Comparison of ENCODE assay signal across 12 cellular contexts in genomic region chrX:21973321-21974010, GRCh38. TPM values are rescaled to one million over a fixed set of nuclear protein-coding genes. Genes with fewer than 3 reads are reported as not detected.
A peak's percentile ranks its signal among the peaks of the same experiment; 100 is the strongest.
DNase-seq lines count a peak whose midpoint lies in the region; ATAC-seq and TF ChIP-seq lines count a peak whose summit lies in the region.
"Had no signal": no experiment of that assay in that cellular context is flagged by ENCODE, and none has a peak within 500 bp of the region (broad histone marks: within the 10 kb centered on the region; RNA-seq: fewer than 3 reads in every experiment).

No MANE protein-coding gene starts in this region.

- intact Hi-C loops in mucosa of descending colon (cut with DNase I, micrococcal nuclease) (no loop called here), uterus (cut with DNase I; ENCODE audit: low total_unique reads) (no loop called here)

- peak overlapping the region; percentile 51 for H3K4me3 Mint-ChIP-seq in stimulated activated naive CD8-positive, alpha-beta T cell treated with anti-CD3 and anti-CD28 coated beads, Interleukin-15, Interleukin-2, amounts not matched to agents 100 ng/mL and 50 ng/mL, for 24 hours
- peak overlapping the region; percentile 75 for H3K4me3 Mint-ChIP-seq in activated naive CD8-positive, alpha-beta T cell
- no peak overlapping the region for H3K4me3 Mint-ChIP-seq in glutamatergic neuron (ENCODE audit: unreplicated experiment)
- H3K4me3 Mint-ChIP-seq: endodermal cell had no signal

- no peaks in the 10 kb centered on the region for H3K27me3 Mint-ChIP-seq in stimulated activated naive CD8-positive, alpha-beta T cell treated with anti-CD3 and anti-CD28 coated beads, Interleukin-15, Interleukin-2, amounts not matched to agents 100 ng/mL and 50 ng/mL, for 24 hours
- no peaks in the 10 kb centered on the region for H3K27me3 Mint-ChIP-seq in activated naive CD8-positive, alpha-beta T cell
- H3K27me3 Mint-ChIP-seq in glutamatergic neuron (ENCODE audit: unreplicated experiment) = no peaks in the 10 kb centered on the region

- DNase-seq in stimulated activated naive CD8-positive, alpha-beta T cell treated with anti-CD3 and anti-CD28 coated beads, Interleukin-15, Interleukin-2, amounts not matched to agents 100 U/mL and 50 U/mL, for 24 hours = no peak
- no peak for DNase-seq in mucosa of descending colon
- no peak for DNase-seq in uterus
- no peak for DNase-seq in glutamatergic neuron
- DNase-seq: C1 segment of cervical spinal cord, endodermal cell, ovary had no signal

- peaks cover 53% of the 10 kb centered on the region for H3K36me3 Mint-ChIP-seq in stimulated activated naive CD8-positive, alpha-beta T cell treated with anti-CD3 and anti-CD28 coated beads, Interleukin-15, Interleukin-2, amounts not matched to agents 100 ng/mL and 50 ng/mL, for 24 hours (ENCODE audit: low read depth)
- H3K36me3 Mint-ChIP-seq in activated naive CD8-positive, alpha-beta T cell = peaks cover 2% of the 10 kb centered on the region
- H3K36me3 Mint-ChIP-seq in glutamatergic neuron (ENCODE audit: unreplicated experiment) = no peaks in the 10 kb centered on the region

- no peak overlapping the region for H3K4me3 ChIP-seq in mucosa of descending colon
- no peak overlapping the region for H3K4me3 ChIP-seq in uterus
- H3K4me3 ChIP-seq: ovary had no signal

- TF ChIP-seq POLR2A in uterus (IDR thresholded peaks at IDR 0.05) = no peak

- peak overlapping the region; percentile 28 to 29 for H3K27ac ChIP-seq in uterus
- H3K27ac ChIP-seq: HL-60, ovary had no signal

- H3K9me3 ChIP-seq in mucosa of descending colon = no peaks in the 10 kb centered on the region
- no peaks in the 10 kb centered on the region for H3K9me3 ChIP-seq in uterus
- H3K9me3 ChIP-seq: ovary had no signal

- H3K27me3 ChIP-seq in uterus = no peaks in the 10 kb centered on the region
- H3K27me3 ChIP-seq: ovary had no signal

- H3K4me1 ChIP-seq in mucosa of descending colon (ENCODE audit: low read depth) = peaks cover 9% of the 10 kb centered on the region
- no peaks in the 10 kb centered on the region for H3K4me1 ChIP-seq in uterus

- H3K4me1 Mint-ChIP-seq in stimulated activated naive CD8-positive, alpha-beta T cell treated with anti-CD3 and anti-CD28 coated beads, Interleukin-15, Interleukin-2, amounts not matched to agents 100 ng/mL and 50 ng/mL, for 24 hours (ENCODE audit: low read depth) = peaks cover 37% of the 10 kb centered on the region
- H3K4me1 Mint-ChIP-seq in activated naive CD8-positive, alpha-beta T cell (ENCODE audit: low read depth) = peaks cover 30% of the 10 kb centered on the region
- H3K4me1 Mint-ChIP-seq in glutamatergic neuron (ENCODE audit: low read depth, unreplicated experiment) = peaks cover 3% of the 10 kb centered on the region

- no peak for ATAC-seq in stimulated activated naive CD8-positive, alpha-beta T cell treated with anti-CD3 and anti-CD28 coated beads, Interleukin-15, Interleukin-2, amounts not matched to agents 100 U/mL and 50 U/mL, for 24 hours
- ATAC-seq in mucosa of descending colon (peak; percentile 19), HG03045 (IDR thresholded peaks at IDR 0.05; ENCODE audit: unreplicated experiment) (no peak), HG02759 (IDR thresholded peaks at IDR 0.05; ENCODE audit: unreplicated experiment) (no peak)

- H3K36me3 ChIP-seq in mucosa of descending colon (ENCODE audit: low read depth) = no peaks in the 10 kb centered on the region
- H3K36me3 ChIP-seq in uterus = no peaks in the 10 kb centered on the region
- H3K36me3 ChIP-seq: ovary had no signal

- TF ChIP-seq CTCF in mucosa of descending colon (IDR thresholded peaks at IDR 0.05) = no peak
- no peak for TF ChIP-seq CTCF in uterus (IDR thresholded peaks at IDR 0.05)
- no peak for TF ChIP-seq CTCF in glutamatergic neuron (IDR thresholded peaks at IDR 0.05; ENCODE audit: partially characterized antibody, unreplicated experiment)

- H3K27ac Mint-ChIP-seq in stimulated activated naive CD8-positive, alpha-beta T cell treated with anti-CD3 and anti-CD28 coated beads, Interleukin-15, Interleukin-2, amounts not matched to agents 100 ng/mL and 50 ng/mL, for 24 hours = peak overlapping the region; percentile 83
- H3K27ac Mint-ChIP-seq in activated naive CD8-positive, alpha-beta T cell = peak overlapping the region; percentile 90
- no peak overlapping the region for H3K27ac Mint-ChIP-seq in glutamatergic neuron (ENCODE audit: unreplicated experiment)

- H3K9me3 Mint-ChIP-seq in stimulated activated naive CD8-positive, alpha-beta T cell treated with anti-CD3 and anti-CD28 coated beads, Interleukin-15, Interleukin-2, amounts not matched to agents 100 ng/mL and 50 ng/mL, for 24 hours = no peaks in the 10 kb centered on the region
- no peaks in the 10 kb centered on the region for H3K9me3 Mint-ChIP-seq in activated naive CD8-positive, alpha-beta T cell (ENCODE audit: low read depth)
- no peaks in the 10 kb centered on the region for H3K9me3 Mint-ChIP-seq in glutamatergic neuron (ENCODE audit: unreplicated experiment)
- H3K9me3 Mint-ChIP-seq: endodermal cell had no signal

RNA-seq across cellular contexts. Expression of gene SMS, which starts 33.0 kb away (rescaled TPM):
- 10 to 100 TPM; 42.4 to 71.1 (median 56.1) TPM for total RNA-seq in mucosa of descending colon
- total RNA-seq in uterus = 10 to 100 TPM in 3 of 4 donors, 1 to 10 TPM in 1; 6.4 to 84.3 (median 37.8) TPM
- 96.5 TPM for total RNA-seq in glutamatergic neuron (ENCODE audit: unreplicated experiment)

RNA-seq across cellular contexts. Expression of gene PHEX, which starts 58.7 kb away (rescaled TPM):
- total RNA-seq in mucosa of descending colon = under 1 TPM in 2 of 3 donors, not detected in 1; 0.19 TPM
- total RNA-seq in uterus = 1 to 10 TPM; 1.5 to 4.3 (median 2.3) TPM
- 0.17 TPM for total RNA-seq in glutamatergic neuron (ENCODE audit: unreplicated experiment)
